ENCODE assay signal across 28 cellular contexts in the genomic region with DNA sequence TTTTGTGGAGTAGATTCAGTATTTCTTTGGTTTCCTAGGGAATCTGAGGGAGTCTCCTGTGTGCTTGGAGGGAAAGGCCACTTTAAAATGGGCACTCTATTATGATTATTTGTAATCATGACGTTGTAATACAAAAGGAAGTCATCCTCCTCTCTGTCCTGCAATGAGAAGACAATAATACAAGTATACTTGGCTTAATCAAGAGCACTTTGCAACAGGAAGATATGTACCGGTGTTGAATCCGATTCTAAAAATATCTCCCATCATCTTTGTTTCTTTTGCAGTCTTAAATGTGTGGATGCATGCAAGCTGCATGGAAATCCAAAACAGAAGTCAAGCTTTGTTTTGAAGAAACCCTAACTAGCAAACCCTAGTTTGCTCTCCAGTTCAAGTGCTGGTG.
"Had no signal": no experiment of that assay in that cellular context is flagged by ENCODE, and none has a peak within 500 bp of the region (broad histone marks: within the 10 kb centered on the region; RNA-seq: fewer than 3 reads in every experiment).

No MANE protein-coding gene starts in this region.

- H3K36me3 Mint-ChIP-seq: activated naive CD4-positive, alpha-beta T cell treated with anti-CD3 and anti-CD28 coated beads, Interleukin-2, amount 50 U/mL, for 24 hours; stimulated activated memory B cell treated with anti-CD40 and anti-IgM and Interleukin-4, amounts not matched to agents 10 μg/mL and 1 μg/mL and 100 μg/mL, for 72 hours had no signal

- H3K27me3 ChIP-seq: colonic mucosa, gastroesophageal sphincter, left lung, pancreas, sigmoid colon, suprapubic skin, transverse colon had no signal

- ATAC-seq: activated CD8-positive, alpha-beta T cell treated with anti-CD3 and anti-CD28 coated beads for 36 hours; activated naive CD8-positive, alpha-beta T cell treated with anti-CD3 and anti-CD28 coated beads, Interleukin-2, amount 50 U/mL, for 24 hours; activated T-cell treated with anti-CD3 and anti-CD28 coated beads, Interleukin-2, amount 50 U/mL, for 4 hours; activated T-helper 17 cell treated with anti-CD3 and anti-CD28 coated beads, Interleukin-2, amount 50 U/mL, for 72 hours; effector memory CD8-positive, alpha-beta T cell; gastroesophageal sphincter; left lung; pancreas; stimulated activated memory B cell treated with anti-CD40 and anti-IgM and Interleukin-4, amounts not matched to agents 10 μg/mL and 1 μg/mL and 100 μg/mL, for 72 hours; stimulated activated naive CD8-positive, alpha-beta T cell treated with anti-CD3 and anti-CD28 coated beads, Interleukin-15, amount 100 ng/mL, for 72 hours had no signal

- H3K36me3 ChIP-seq: colonic mucosa, gastroesophageal sphincter, left lung, pancreas, prostate gland, sigmoid colon, suprapubic skin, transverse colon had no signal

- H3K4me2 ChIP-seq: smooth muscle cell had no signal

- H3K9me3 ChIP-seq: colonic mucosa, gastroesophageal sphincter, left lung, pancreas, prostate gland, sigmoid colon, suprapubic skin, transverse colon had no signal

- H3K9me3 Mint-ChIP-seq: activated B cell treated with CpG ODN at 0.5 μM for 24 hours; activated CD8-positive, alpha-beta T cell treated with anti-CD3 and anti-CD28 coated beads for 36 hours; activated naive CD4-positive, alpha-beta T cell treated with anti-CD3 and anti-CD28 coated beads, Interleukin-2, amount 50 U/mL, for 24 hours; activated naive CD8-positive, alpha-beta T cell treated with anti-CD3 and anti-CD28 coated beads, Interleukin-2, amount 50 U/mL, for 24 hours; activated T-cell treated with anti-CD3 and anti-CD28 coated beads, Interleukin-2, amount 50 U/mL, for 4 hours; activated T-helper 17 cell treated with anti-CD3 and anti-CD28 coated beads, Interleukin-2, amount 50 U/mL, for 72 hours; effector memory CD8-positive, alpha-beta T cell; stimulated activated memory B cell treated with anti-CD40 and anti-IgM and Interleukin-4, amounts not matched to agents 10 μg/mL and 1 μg/mL and 100 μg/mL, for 72 hours; stimulated activated naive CD8-positive, alpha-beta T cell treated with anti-CD3 and anti-CD28 coated beads, Interleukin-15, amount 100 ng/mL, for 72 hours; T-helper 2 cell treated with Interferon-gamma antibody and Interleukin-4, amounts not matched to agents 5 μg/mL and 100 μg/mL, for 36 hours had no signal

- H3K27ac Mint-ChIP-seq: activated B cell treated with CpG ODN at 0.5 μM for 24 hours; activated CD8-positive, alpha-beta T cell treated with anti-CD3 and anti-CD28 coated beads for 36 hours; activated naive CD4-positive, alpha-beta T cell treated with anti-CD3 and anti-CD28 coated beads, Interleukin-2, amount 50 U/mL, for 24 hours; activated naive CD8-positive, alpha-beta T cell treated with anti-CD3 and anti-CD28 coated beads, Interleukin-2, amount 50 U/mL, for 24 hours; activated T-helper 17 cell treated with anti-CD3 and anti-CD28 coated beads, Interleukin-2, amount 50 U/mL, for 72 hours; effector memory CD8-positive, alpha-beta T cell; stimulated activated memory B cell treated with anti-CD40 and anti-IgM and Interleukin-4, amounts not matched to agents 10 μg/mL and 1 μg/mL and 100 μg/mL, for 72 hours; T-helper 2 cell treated with Interferon-gamma antibody and Interleukin-4, amounts not matched to agents 5 μg/mL and 100 μg/mL, for 36 hours had no signal

- H3K4me3 Mint-ChIP-seq: activated B cell treated with CpG ODN at 0.5 μM for 24 hours; activated CD8-positive, alpha-beta T cell treated with anti-CD3 and anti-CD28 coated beads for 36 hours; activated naive CD4-positive, alpha-beta T cell treated with anti-CD3 and anti-CD28 coated beads, Interleukin-2, amount 50 U/mL, for 24 hours; activated naive CD8-positive, alpha-beta T cell treated with anti-CD3 and anti-CD28 coated beads, Interleukin-2, amount 50 U/mL, for 24 hours; activated T-cell treated with anti-CD3 and anti-CD28 coated beads, Interleukin-2, amount 50 U/mL, for 4 hours; activated T-helper 17 cell treated with anti-CD3 and anti-CD28 coated beads, Interleukin-2, amount 50 U/mL, for 72 hours; effector memory CD8-positive, alpha-beta T cell; stimulated activated memory B cell treated with anti-CD40 and anti-IgM and Interleukin-4, amounts not matched to agents 10 μg/mL and 1 μg/mL and 100 μg/mL, for 72 hours; stimulated activated naive CD8-positive, alpha-beta T cell treated with anti-CD3 and anti-CD28 coated beads, Interleukin-15, amount 100 ng/mL, for 72 hours; T-helper 2 cell treated with Interferon-gamma antibody and Interleukin-4, amounts not matched to agents 5 μg/mL and 100 μg/mL, for 36 hours had no signal

- H3K4me3 ChIP-seq: colonic mucosa, gastroesophageal sphincter, left lung, pancreas, prostate gland, sigmoid colon, smooth muscle cell, suprapubic skin, transverse colon had no signal

- DNase-seq: activated B cell treated with CpG ODN at 0.5 μM for 24 hours; activated CD4-positive, alpha-beta T cell treated with anti-CD3 and anti-CD28 coated beads, Interleukin-2, amount 50 U/mL, for 1 hour; activated CD8-positive, alpha-beta T cell treated with anti-CD3 and anti-CD28 coated beads for 36 hours; activated naive CD8-positive, alpha-beta T cell treated with anti-CD3 and anti-CD28 coated beads, Interleukin-2, amount 50 U/mL, for 24 hours; activated T-cell treated with anti-CD3 and anti-CD28 coated beads, Interleukin-2, amount 50 U/mL, for 4 hours; anterior cingulate cortex; colonic mucosa; effector memory CD8-positive, alpha-beta T cell; erythroblast; hypothalamus; left lung; pancreas; retina; sigmoid colon; stimulated activated CD4-positive, alpha-beta T cell treated with anti-CD3 and anti-CD28 coated beads, Interleukin-1b, Interleukin-23, amount 100 ng/mL, for 48 hours; stimulated activated CD4-positive, alpha-beta T cell treated with anti-CD3 and anti-CD28 coated beads, Interleukin-4, amount 100 ng/mL, for 4 hours; stimulated activated CD8-positive, alpha-beta memory T cell treated with anti-CD3 and anti-CD28 coated beads, Interleukin-4, amount 100 ng/mL, for 48 hours; stimulated activated naive CD8-positive, alpha-beta T cell treated with anti-CD3 and anti-CD28 coated beads, Interleukin-15, amount 100 ng/mL, for 72 hours; T-helper 1 cell; transverse colon had no signal

- H3K4me1 ChIP-seq: colonic mucosa, pancreas, prostate gland, transverse colon had no signal

- H3K27ac ChIP-seq: colonic mucosa, gastroesophageal sphincter, pancreas, prostate gland, sigmoid colon, suprapubic skin, transverse colon had no signal

- H3K4me1 Mint-ChIP-seq: activated B cell treated with CpG ODN at 0.5 μM for 24 hours; activated naive CD4-positive, alpha-beta T cell treated with anti-CD3 and anti-CD28 coated beads, Interleukin-2, amount 50 U/mL, for 24 hours; activated naive CD8-positive, alpha-beta T cell treated with anti-CD3 and anti-CD28 coated beads, Interleukin-2, amount 50 U/mL, for 24 hours; stimulated activated memory B cell treated with anti-CD40 and anti-IgM and Interleukin-4, amounts not matched to agents 10 μg/mL and 1 μg/mL and 100 μg/mL, for 72 hours; stimulated activated naive CD8-positive, alpha-beta T cell treated with anti-CD3 and anti-CD28 coated beads, Interleukin-15, amount 100 ng/mL, for 72 hours had no signal
